Comparison of ENCODE assay signal across 8 cellular contexts in the genomic region with DNA sequence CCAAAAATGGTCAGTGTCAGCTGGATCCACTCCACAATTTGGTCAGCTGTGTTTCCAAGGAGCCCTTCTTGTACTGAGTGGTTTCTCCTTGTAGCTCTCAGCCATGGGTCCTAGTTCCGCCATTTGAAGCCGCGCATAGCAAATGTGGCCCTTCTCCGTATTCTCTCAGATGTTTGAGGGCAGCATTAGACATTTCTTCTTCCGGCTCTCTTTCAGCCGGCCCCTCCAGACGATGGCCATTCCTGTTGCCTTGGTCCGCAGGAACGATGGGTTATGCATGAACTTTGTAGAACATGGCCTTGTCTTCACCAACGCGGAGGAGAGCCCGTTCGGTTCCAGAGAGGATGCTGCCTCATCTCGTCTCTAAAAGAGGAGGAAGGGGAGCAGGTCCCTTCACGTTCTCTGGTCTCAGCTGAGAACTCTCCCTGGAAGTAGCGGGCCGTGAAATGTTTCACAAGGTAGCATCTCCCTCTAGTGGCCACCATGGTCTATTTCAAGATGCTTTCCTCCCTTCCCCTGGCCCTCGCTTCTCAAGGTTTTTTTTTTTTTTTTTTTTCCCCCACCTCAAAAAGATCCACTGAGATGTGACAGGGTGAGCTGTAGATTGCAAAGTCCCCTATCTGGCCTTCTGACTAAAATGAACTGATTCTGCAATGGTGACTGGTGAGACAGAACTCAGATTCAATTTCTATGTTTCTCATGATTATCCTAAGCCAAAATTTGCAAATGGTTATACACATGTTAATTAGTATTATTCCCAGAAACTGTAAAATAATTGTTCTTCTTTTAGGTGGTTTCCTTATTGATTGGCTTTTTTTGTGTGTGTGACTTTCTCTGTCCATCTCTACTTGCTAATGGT. TPM values are rescaled to one million over a fixed set of nuclear protein-coding genes. Genes with fewer than 3 reads are reported as not detected.
DNase-seq lines count a peak whose midpoint lies in the region; ATAC-seq and TF ChIP-seq lines count a peak whose summit lies in the region.

No MANE protein-coding gene starts in this region.

- H3K9me3 ChIP-seq in mesenchymal stem cell (ENCODE audit: control insufficient read depth, low read length): no peaks in the 10 kb centered on the region

- H3K79me1 ChIP-seq in mesenchymal stem cell (replicated peaks; ENCODE audit: low read length, poor library complexity, severe bottlenecking): no peaks in the 10 kb centered on the region

- H3K23ac ChIP-seq in mesenchymal stem cell (ENCODE audit: low read length in 2 of 2): no peak overlapping the region

- H3K4me3 ChIP-seq in AG10803 (ENCODE audit: low read length): peak overlapping the region; percentile 62
- peak overlapping the region in 1 of 2 experiments; percentile 75 for H3K4me3 ChIP-seq in mesenchymal stem cell (ENCODE audit: insufficient read depth in 1 of 2, low read depth in 1 of 2, low read length in 2 of 2)

- no peak overlapping the region for H2BK5ac ChIP-seq in mesenchymal stem cell (ENCODE audit: low read depth, low read length, poor library complexity, severe bottlenecking)

- no peaks in the 10 kb centered on the region for H3K27me3 Mint-ChIP-seq in activated CD8-positive, alpha-beta T cell treated with anti-CD3 and anti-CD28 coated beads, Interleukin-2, amount 10 ng/mL, durations not matched to agents 7 days and 5 days (ENCODE audit: low read depth)
- peaks cover 0 to 3% of the 10 kb centered on the region in 2 donors for H3K27me3 Mint-ChIP-seq in effector memory CD8-positive, alpha-beta T cell

- no peak overlapping the region for H4K91ac ChIP-seq in mesenchymal stem cell (ENCODE audit: low read length)

- peaks cover 7% of the 10 kb centered on the region for H3K4me1 ChIP-seq in mesenchymal stem cell (ENCODE audit: control insufficient read depth, insufficient read depth, low read depth, low read length)

- H2BK15ac ChIP-seq in mesenchymal stem cell (ENCODE audit: low read depth, poor library complexity, severe bottlenecking): no peak overlapping the region

- no peaks in the 10 kb centered on the region for H3K9me3 Mint-ChIP-seq in activated CD8-positive, alpha-beta T cell treated with anti-CD3 and anti-CD28 coated beads, Interleukin-2, amount 10 ng/mL, durations not matched to agents 7 days and 5 days (ENCODE audit: insufficient read depth)
- no peaks in the 10 kb centered on the region for H3K9me3 Mint-ChIP-seq in effector memory CD8-positive, alpha-beta T cell

- H3K18ac ChIP-seq in mesenchymal stem cell (ENCODE audit: low read depth in 1 of 2, low read length in 2 of 2): peak overlapping the region in 1 of 2 experiments; percentile 6

- peak; percentile 87 for TF ChIP-seq CTCF in AG10803 (conservative IDR thresholded peaks at IDR 0.05; ENCODE audit: low read length)

- no peak overlapping the region for H2AK5ac ChIP-seq in mesenchymal stem cell (ENCODE audit: low read length, severe bottlenecking)

- peak overlapping the region; percentile 87 for H3K4me3 Mint-ChIP-seq in activated CD8-positive, alpha-beta T cell treated with anti-CD3 and anti-CD28 coated beads, Interleukin-2, amount 10 ng/mL, durations not matched to agents 7 days and 5 days
- peak overlapping the region; percentile 95 to 97 for H3K4me3 Mint-ChIP-seq in effector memory CD8-positive, alpha-beta T cell

- 19% methylated on average over 14 of the region's 18 CpGs for WGBS in mesenchymal stem cell

- no peak overlapping the region for H3K27ac ChIP-seq in mesenchymal stem cell (ENCODE audit: low read length, poor library complexity, severe bottlenecking)

- H3K4me2 ChIP-seq in mesenchymal stem cell (ENCODE audit: low read length, poor library complexity, severe bottlenecking): peak overlapping the region; percentile 72

- peaks cover 0 to 26% of the 10 kb centered on the region in 2 experiments for H3K27me3 ChIP-seq in mesenchymal stem cell (ENCODE audit: control insufficient read depth in 1 of 2, insufficient read depth in 1 of 2, low read length in 2 of 2)

- POLR2A ChIA-PET in activated CD8-positive, alpha-beta T cell treated with anti-CD3 and anti-CD28 coated beads, Interleukin-2, amount 10 ng/mL, durations not matched to agents 7 days and 5 days (lab: Charles Lee): interaction anchor here (0.6 to 1.0 kb wide), 3 partner anchors 11 to 354 kb away, joined by 3 to 4 read pairs (median 3); no protein-coding TSS in a partner anchor

- no peaks in the 10 kb centered on the region for H3K36me3 Mint-ChIP-seq in activated CD8-positive, alpha-beta T cell treated with anti-CD3 and anti-CD28 coated beads, Interleukin-2, amount 10 ng/mL, durations not matched to agents 7 days and 5 days (ENCODE audit: low read depth)
- H3K36me3 Mint-ChIP-seq in effector memory CD8-positive, alpha-beta T cell (ENCODE audit: insufficient read depth): peaks cover 7% of the 10 kb centered on the region

- peak overlapping the region; percentile 78 for H4K8ac ChIP-seq in mesenchymal stem cell (ENCODE audit: low read length)

- CTCF ChIA-PET in activated CD8-positive, alpha-beta T cell treated with anti-CD3 and anti-CD28 coated beads, Interleukin-2, amount 10 ng/mL, durations not matched to agents 7 days and 5 days (lab: Charles Lee): interaction anchor here (0.6 to 7.5 kb wide), 49 partner anchors 8 to 1010 kb away, joined by 3 to 264 read pairs (median 5); partner anchors contain the start of genes ALG9, BCO2, PTS and SDHD

- H2BK120ac ChIP-seq in mesenchymal stem cell (ENCODE audit: low read depth, low read length): no peak overlapping the region

- DNase-seq in AG10803 (ENCODE audit: low read depth) (peak; percentile 80), NCI-H82 (lab: John Stamatoyannopoulos, UW) (peak; percentile 91), mesenchymal stem cell (peak; percentile 85)
- peak; percentile 81 for DNase-seq in activated CD8-positive, alpha-beta T cell treated with anti-CD3 and anti-CD28 coated beads, Interleukin-2, amount 10 ng/mL, durations not matched to agents 7 days and 5 days
- DNase-seq in effector memory CD8-positive, alpha-beta T cell: peak; percentile 61 to 66 (median 65)
- DNase-seq in stimulated activated CD8-positive, alpha-beta memory T cell treated with anti-CD3 and anti-CD28 coated beads, Interleukin-15, amount 100 ng/mL, for 1 hour (ENCODE audit: low read depth): peak; percentile 27

- H3K4ac ChIP-seq in mesenchymal stem cell (ENCODE audit: low read depth in 1 of 2, low read length in 2 of 2): no peak overlapping the region

- peak; percentile 79 for ATAC-seq in GM19043 (IDR thresholded peaks at IDR 0.05; ENCODE audit: low read depth, unreplicated experiment)
- peak; percentile 89 for ATAC-seq in HG03571 (IDR thresholded peaks at IDR 0.05; ENCODE audit: unreplicated experiment)
- ATAC-seq in activated CD8-positive, alpha-beta T cell treated with anti-CD3 and anti-CD28 coated beads, Interleukin-2, amount 10 ng/mL, durations not matched to agents 7 days and 5 days: peak; percentile 89
- ATAC-seq in effector memory CD8-positive, alpha-beta T cell (replicated peaks): peak; percentile 92

- H3K27ac Mint-ChIP-seq in activated CD8-positive, alpha-beta T cell treated with anti-CD3 and anti-CD28 coated beads, Interleukin-2, amount 10 ng/mL, durations not matched to agents 7 days and 5 days: peak overlapping the region; percentile 82
- H3K27ac Mint-ChIP-seq in effector memory CD8-positive, alpha-beta T cell: peak overlapping the region; percentile 75 to 79

- H3K4me1 Mint-ChIP-seq in activated CD8-positive, alpha-beta T cell treated with anti-CD3 and anti-CD28 coated beads, Interleukin-2, amount 10 ng/mL, durations not matched to agents 7 days and 5 days (ENCODE audit: low read depth): peaks cover 35% of the 10 kb centered on the region
- peaks cover 8 to 9% of the 10 kb centered on the region in 2 donors for H3K4me1 Mint-ChIP-seq in effector memory CD8-positive, alpha-beta T cell (ENCODE audit: low read depth in 2 of 2)

- no peak overlapping the region for H3K14ac ChIP-seq in mesenchymal stem cell (ENCODE audit: low read length in 2 of 2)

- no peaks in the 10 kb centered on the region for H3K36me3 ChIP-seq in mesenchymal stem cell (ENCODE audit: control insufficient read depth in 1 of 2, insufficient read depth in 2 of 2, low read depth in 1 of 2, low read length in 2 of 2)

- peak overlapping the region; percentile 1 to 9 for H2BK12ac ChIP-seq in mesenchymal stem cell (ENCODE audit: low read length in 2 of 2)

- H2AFZ ChIP-seq in mesenchymal stem cell (ENCODE audit: low read depth, low read length): peak overlapping the region; percentile 55

- peak overlapping the region; percentile 61 for H3K9ac ChIP-seq in mesenchymal stem cell (ENCODE audit: low read length)

RNA-seq across cellular contexts. Expression of gene PLET1, which starts 19.8 kb away (rescaled TPM):
- total RNA-seq in activated CD8-positive, alpha-beta T cell treated with anti-CD3 and anti-CD28 coated beads, Interleukin-2, amount 10 ng/mL, durations not matched to agents 7 days and 5 days: not detected
- polyA plus RNA-seq in mesenchymal stem cell (2013, experiment 1 of 2): not detected
- not detected for polyA plus RNA-seq in mesenchymal stem cell (2013, experiment 2 of 2)

RNA-seq across cellular contexts. Expression of gene PTS, which starts 54.3 kb away (rescaled TPM):
- total RNA-seq in activated CD8-positive, alpha-beta T cell treated with anti-CD3 and anti-CD28 coated beads, Interleukin-2, amount 10 ng/mL, durations not matched to agents 7 days and 5 days: 10 to 100 TPM; 19.8 to 20.8 TPM
- 76.4 TPM for polyA plus RNA-seq in mesenchymal stem cell (2013, experiment 1 of 2)
- 83.4 TPM for polyA plus RNA-seq in mesenchymal stem cell (2013, experiment 2 of 2)

Comparison
In these comparisons a context has a peak if more than half of its experiments do, and no peak if none do; other contexts are left out.
1. DNase-seq: peak in every context shown above with its lines; median percentile 91 in NCI-H82; 85 in mesenchymal stem cell; 81 in activated CD8-positive, alpha-beta T cell treated with anti-CD3 and anti-CD28 coated beads, Interleukin-2, amount 10 ng/mL, durations not matched to agents 7 days and 5 days; 80 in AG10803; 65 in effector memory CD8-positive, alpha-beta T cell; 27 in stimulated activated CD8-positive, alpha-beta memory T cell treated with anti-CD3 and anti-CD28 coated beads, Interleukin-15, amount 100 ng/mL, for 1 hour.